Comparison of ENCODE assay signal across 22 cellular contexts in the genomic region with DNA sequence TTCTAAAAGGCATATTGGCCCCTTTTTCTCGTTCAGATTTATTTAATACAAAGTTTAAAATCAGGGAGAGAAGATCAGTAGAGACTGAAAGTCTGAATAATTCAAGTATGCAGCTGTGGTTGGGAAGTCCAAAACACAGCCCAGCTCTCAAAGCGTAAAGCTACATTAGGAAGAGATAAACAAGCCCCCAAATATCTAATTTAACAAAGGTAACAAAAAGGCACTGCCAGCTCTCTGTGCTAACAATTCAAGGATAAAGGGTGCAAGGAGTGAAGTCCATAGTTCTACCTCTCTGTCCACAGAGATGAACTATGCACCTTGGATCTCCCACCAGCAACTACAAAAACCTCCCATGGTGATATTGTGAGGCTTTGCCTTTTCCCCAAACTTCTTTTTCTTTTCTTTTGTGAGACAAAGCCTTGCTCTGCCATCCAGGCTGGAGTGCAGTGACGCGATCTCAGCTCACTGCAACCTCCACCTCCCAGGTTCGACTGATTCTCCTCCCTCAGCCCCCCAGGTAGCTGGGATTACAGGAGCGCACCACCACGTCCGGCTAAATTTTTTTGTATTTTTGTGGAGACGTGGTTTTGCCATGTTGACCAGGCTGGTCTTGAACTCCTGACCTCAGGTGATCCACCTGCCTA.
"Had no signal": no experiment of that assay in that cellular context is flagged by ENCODE, and none has a peak within 500 bp of the region (broad histone marks: within the 10 kb centered on the region; RNA-seq: fewer than 3 reads in every experiment).

No MANE protein-coding gene starts in this region.

- H3K4me1 ChIP-seq: prostate gland had no signal

- H3K4me1 Mint-ChIP-seq: activated CD4-positive, alpha-beta T cell treated with anti-CD3 and anti-CD28 coated beads, Interleukin-2, amount 10 ng/mL, durations not matched to agents 7 days and 5 days had no signal

- H3K36me3 ChIP-seq: prostate gland, right atrium auricular region had no signal

- H3K27me3 Mint-ChIP-seq: activated CD4-positive, alpha-beta T cell treated with anti-CD3 and anti-CD28 coated beads, Interleukin-2, amount 10 ng/mL, durations not matched to agents 7 days and 5 days; activated T-cell treated with anti-CD3 and anti-CD28 coated beads, Interleukin-2, amount 50 U/mL, for 24 hours had no signal

- H3K4me3 Mint-ChIP-seq: activated CD4-positive, alpha-beta T cell treated with anti-CD3 and anti-CD28 coated beads, Interleukin-2, amount 10 ng/mL, durations not matched to agents 7 days and 5 days; activated CD8-positive, alpha-beta T cell treated with anti-CD3 and anti-CD28 coated beads, Interleukin-2, amount 10 ng/mL, durations not matched to agents 7 days and 5 days; activated naive CD4-positive, alpha-beta T cell treated with anti-CD3 and anti-CD28 coated beads for 36 hours; activated T-cell treated with anti-CD3 and anti-CD28 coated beads, Interleukin-2, amount 50 U/mL, for 24 hours; brain; endodermal cell had no signal

- H3K27me3 ChIP-seq: right atrium auricular region had no signal

- H3K36me3 Mint-ChIP-seq: brain had no signal

- H3K9me3 Mint-ChIP-seq: activated CD4-positive, alpha-beta T cell treated with anti-CD3 and anti-CD28 coated beads, Interleukin-2, amount 10 ng/mL, durations not matched to agents 7 days and 5 days; activated naive CD4-positive, alpha-beta T cell treated with anti-CD3 and anti-CD28 coated beads for 36 hours; activated T-cell treated with anti-CD3 and anti-CD28 coated beads, Interleukin-2, amount 50 U/mL, for 24 hours; activated T-helper 2 cell treated with anti-CD3 and anti-CD28 coated beads, Interferon-gamma antibody, Interleukin-2, Interleukin-4, amounts not matched to agents 10 μg/mL and 5 μg/mL and 100 μg/mL, durations not matched to agents 14 hours and 24 hours and 36 hours; brain; endodermal cell had no signal

- DNase-seq: activated CD4-positive, alpha-beta T cell treated with anti-CD3 and anti-CD28 coated beads, Interleukin-2, amount 10 ng/mL, durations not matched to agents 7 days and 5 days; activated CD8-positive, alpha-beta T cell treated with anti-CD3 and anti-CD28 coated beads, Interleukin-2, amount 10 ng/mL, durations not matched to agents 7 days and 5 days; activated naive CD4-positive, alpha-beta T cell treated with anti-CD3 and anti-CD28 coated beads for 36 hours; activated T-cell treated with anti-CD3 and anti-CD28 coated beads, Interleukin-2, amount 50 U/mL, for 24 hours; anterior cingulate cortex; central memory CD4-positive, alpha-beta T cell; endodermal cell; foreskin melanocyte; glutamatergic neuron; islet precursor cell; stimulated activated CD4-positive, alpha-beta T cell treated with anti-CD3 and anti-CD28 coated beads, Interleukin-12 subunit alpha, Interleukin-12 subunit beta, amount 100 ng/mL, for 4 hours; stimulated activated CD4-positive, alpha-beta T cell treated with anti-CD3 and anti-CD28 coated beads, Interleukin-1b, Interleukin-23, amount 100 ng/mL, for 48 hours; stimulated activated CD8-positive, alpha-beta memory T cell treated with anti-CD3 and anti-CD28 coated beads, Interleukin-4, amount 100 ng/mL, for 48 hours; stimulated activated naive CD4-positive, alpha-beta T cell; T-helper 1 cell; T-helper 9 cell had no signal

- H3K4me3 ChIP-seq: prostate gland, right atrium auricular region had no signal

- H3K27ac ChIP-seq: epithelial cell of prostate, prostate gland had no signal

- H3K9me3 ChIP-seq: prostate gland, right atrium auricular region had no signal

- ATAC-seq: activated CD4-positive, CD25-positive, alpha-beta regulatory T cell treated with anti-CD3 and anti-CD28 coated beads, Interleukin-2, amount 50 U/mL, for 24 hours; activated CD8-positive, alpha-beta T cell treated with anti-CD3 and anti-CD28 coated beads, Interleukin-2, amount 10 ng/mL, durations not matched to agents 7 days and 5 days had no signal

- H3K27ac Mint-ChIP-seq: activated CD4-positive, alpha-beta T cell treated with anti-CD3 and anti-CD28 coated beads, Interleukin-2, amount 10 ng/mL, durations not matched to agents 7 days and 5 days; activated CD8-positive, alpha-beta T cell treated with anti-CD3 and anti-CD28 coated beads, Interleukin-2, amount 10 ng/mL, durations not matched to agents 7 days and 5 days; activated naive CD4-positive, alpha-beta T cell treated with anti-CD3 and anti-CD28 coated beads for 36 hours; activated T-cell treated with anti-CD3 and anti-CD28 coated beads, Interleukin-2, amount 50 U/mL, for 24 hours; activated T-helper 2 cell treated with anti-CD3 and anti-CD28 coated beads, Interferon-gamma antibody, Interleukin-2, Interleukin-4, amounts not matched to agents 10 μg/mL and 5 μg/mL and 100 μg/mL, durations not matched to agents 14 hours and 24 hours and 36 hours; endodermal cell had no signal
